Comparison of ENCODE assay signal across 28 cellular contexts in genomic region chr4:71769434-71769833, GRCh38. TPM values are rescaled to one million over a fixed set of nuclear protein-coding genes. Genes with fewer than 3 reads are reported as not detected.
"Had no signal": no experiment of that assay in that cellular context is flagged by ENCODE, and none has a peak within 500 bp of the region (broad histone marks: within the 10 kb centered on the region; RNA-seq: fewer than 3 reads in every experiment).

No MANE protein-coding gene starts in this region.

- H3K27me3 ChIP-seq: Peyer's patch, SJCRH30 had no signal

- H3K9me3 ChIP-seq: Peyer's patch, SJCRH30 had no signal

- H3K27ac ChIP-seq: PC-9, Peyer's patch, SJCRH30 had no signal

- ATAC-seq: HepG2, Right ventricle myocardium inferior, SK-N-SH treated with all-trans-retinoic acid at 6 μM for 48 hours had no signal

- H3K36me3 ChIP-seq: Peyer's patch, SJCRH30 had no signal

- H2AFZ ChIP-seq: PC-9 had no signal

- H3K4me3 ChIP-seq: PC-9, Peyer's patch, SJCRH30 had no signal

- H3K4me1 ChIP-seq: Peyer's patch, SJCRH30 had no signal

- H3K4me2 ChIP-seq: PC-9 had no signal

- DNase-seq: IMR-90; Karpas-422; KG1; MM.1S; NCI-H1092 treated with DMSO at 0.1 percent for 48 hours; NCI-H1436; NCI-H187; NCI-H2029; NCI-H2081 treated with DMSO at 0.1 percent for 48 hours; NCI-H2171; NCI-H226; NCI-H446; NCI-H510A; NCI-H524 treated with DMSO at 0.1 percent for 48 hours; NCI-H69; NCI-H774; NK-92 treated with Interleukin-12 subunit alpha and Interleukin-12 subunit beta, amount 100 ng/mL, for 24 hours; PC-9; Peyer's patch; SHP77 treated with DMSO at 0.1 percent for 48 hours; SJCRH30 had no signal

RNA-seq across cellular contexts. Expression of gene GC, which starts 14.4 kb away (rescaled TPM):
- total RNA-seq: HT1080, IMR-90, M059J, OCI-LY7, PC-9, Peyer's patch, Right ventricle myocardium inferior, RPMI7951, SJCRH30 had no signal
- polyA plus RNA-seq: IMR-90 had no signal
